In genomic region chr10:118698421-118698820, GRCh38 we compare ENCODE assay signal across 9 cellular contexts. TPM values are rescaled to one million over a fixed set of nuclear protein-coding genes. Genes with fewer than 3 reads are reported as not detected.
DNase-seq lines count a peak whose midpoint lies in the region; ATAC-seq lines count a peak whose summit lies in the region.
"Had no signal": no experiment of that assay in that cellular context is flagged by ENCODE, and none has a peak within 500 bp of the region (broad histone marks: within the 10 kb centered on the region; RNA-seq: fewer than 3 reads in every experiment).

No MANE protein-coding gene starts in this region.

- H3K4me2 ChIP-seq in trophoblast cell (ENCODE audit: low read length) = peak overlapping the region; percentile 33

- no peak overlapping the region for H3K14ac ChIP-seq in trophoblast cell (ENCODE audit: low read length)

- H3K79me1 ChIP-seq in trophoblast cell (ENCODE audit: low read length) = no peaks in the 10 kb centered on the region

- H3K79me2 ChIP-seq in trophoblast cell (ENCODE audit: control insufficient read depth, insufficient read depth, low read length, poor library complexity) = no peaks in the 10 kb centered on the region

- WGBS in trophoblast cell (ENCODE audit: extremely low coverage, insufficient coverage, insufficient read length) = no CpG with 5 or more reads among the region's 7 CpGs

- H3K18ac ChIP-seq in trophoblast cell (ENCODE audit: low read length) = no peak overlapping the region

- H3K23ac ChIP-seq in trophoblast cell (ENCODE audit: low read length) = no peak overlapping the region

- no peak overlapping the region for H3K4me3 ChIP-seq in trophoblast cell (ENCODE audit: low read depth, low read length)

- no peak overlapping the region for H3K9ac ChIP-seq in trophoblast cell (ENCODE audit: low read length)

- no peak overlapping the region for H2BK12ac ChIP-seq in trophoblast cell (ENCODE audit: low read length)

- no peak overlapping the region for H4K91ac ChIP-seq in trophoblast cell (ENCODE audit: low read depth, low read length)

- H4K8ac ChIP-seq in trophoblast cell (ENCODE audit: low read depth, low read length) = no peak overlapping the region

- H2AFZ ChIP-seq in trophoblast cell (ENCODE audit: insufficient read depth, low read length, poor library complexity) = no peak overlapping the region

- no peak overlapping the region for H2BK5ac ChIP-seq in trophoblast cell (ENCODE audit: low read depth, low read length, poor library complexity)

- peaks cover 2 to 3% of the 10 kb centered on the region in 2 experiments for H3K36me3 ChIP-seq in trophoblast cell (ENCODE audit: control insufficient read depth in 1 of 2, insufficient read depth in 2 of 2, low read length in 2 of 2)

- H3K4ac ChIP-seq in trophoblast cell (ENCODE audit: low read depth, low read length) = no peak overlapping the region

- H3K27me3 ChIP-seq in trophoblast cell (ENCODE audit: insufficient read depth, low read length) = no peaks in the 10 kb centered on the region

- ATAC-seq in HG03196 (IDR thresholded peaks at IDR 0.05; ENCODE audit: unreplicated experiment) = peak; percentile 98

- H4K12ac ChIP-seq in trophoblast cell (ENCODE audit: low read depth, low read length) = no peak overlapping the region

- H2AK5ac ChIP-seq in trophoblast cell (ENCODE audit: low read length) = no peak overlapping the region

- H3K9me3 ChIP-seq in trophoblast cell (ENCODE audit: insufficient read depth, low read depth, low read length) = no peaks in the 10 kb centered on the region

- no peak overlapping the region for H2BK120ac ChIP-seq in trophoblast cell (ENCODE audit: insufficient read depth, low read length, poor library complexity)

- H3K4me1 ChIP-seq in trophoblast cell (ENCODE audit: control insufficient read depth in 1 of 2, insufficient read depth in 2 of 2, low read length in 2 of 2) = peaks cover 0 to 6% of the 10 kb centered on the region in 2 experiments

- DNase-seq in DMS53 (lab: John Stamatoyannopoulos, UW) (peak; percentile 5), DMS53 treated with DMSO at 0.1 percent for 48 hours (lab: John Stamatoyannopoulos, UW; ENCODE audit: unreplicated experiment) (no peak), T-helper 2 cell (peak; percentile 16 to 97 (median 71)), amniotic epithelial cell (ENCODE audit: low read depth) (peak; percentile 76), trophoblast cell (no peak), SK-N-DZ (ENCODE audit: low spot score) (no peak), SKM-1 (lab: John Stamatoyannopoulos, UW; ENCODE audit: unreplicated experiment) (no peak)

- no peak overlapping the region for H3K27ac ChIP-seq in trophoblast cell (ENCODE audit: low read depth, low read length)
- H3K27ac ChIP-seq: 22Rv1 had no signal

RNA-seq across cellular contexts. Expression of gene CACUL1, which starts 56.3 kb away (rescaled TPM):
- polyA plus RNA-seq in trophoblast cell (2013) = 39.5 and 44.1 TPM in 2 replicates
- polyA plus RNA-seq in SK-N-DZ (2014; cell fraction: cytosol; rRNA removed) = 8.5 and 17.1 TPM in 2 replicates
- 11.5 and 24.2 TPM in 2 replicates for polyA plus RNA-seq in SK-N-DZ (2014; cell fraction: nucleus; rRNA removed)

Comparison
In these comparisons a context has a peak if more than half of its experiments do, and no peak if none do; other contexts are left out.
1. DNase-seq: peak in DMS53 (single experiment), T-helper 2 cell (5 of 5) and amniotic epithelial cell (single experiment); none in DMS53 treated with DMSO at 0.1 percent for 48 hours (single experiment), trophoblast cell (0 of 2), SK-N-DZ (single experiment) and SKM-1 (single experiment).